In genomic region chr22:49481651-49482399, GRCh38 we compare ENCODE assay signal across 2 cellular contexts.
TF ChIP-seq lines count a peak whose summit lies in the region.

No MANE protein-coding gene starts in this region.

TF ChIP-seq in A549, 52 proteins besides CTCF, POLR2A, EP300 and RAD21 (continued from another document):
- TF ChIP-seq E2F6 (IDR thresholded peaks at IDR 0.05; ENCODE audit: borderline replicate concordance, low read depth) (no peak), RNF2 (IDR thresholded peaks at IDR 0.05; ENCODE audit: borderline replicate concordance, low read depth) (no peak), ZC3H11A (IDR thresholded peaks at IDR 0.05) (no peak), EHMT2 (IDR thresholded peaks at IDR 0.05; ENCODE audit: low read depth) (no peak), TP53 (CRISPR knock-in tag; IDR thresholded peaks at IDR 0.05) (no peak)

TF ChIP-seq in GM23338, 12 proteins besides CTCF, POLR2A, EP300 and RAD21 (continued from another document):
- TF ChIP-seq ETS1 (IDR thresholded peaks at IDR 0.05) (no peak), ZNF462 (CRISPR knock-in tag; IDR thresholded peaks at IDR 0.05) (no peak), STAT1 (IDR thresholded peaks at IDR 0.05; ENCODE audit: unreplicated experiment) (no peak), ZNF331 (CRISPR knock-in tag; IDR thresholded peaks at IDR 0.05; ENCODE audit: low read depth) (no peak), POLR2AphosphoS5 (IDR thresholded peaks at IDR 0.05; ENCODE audit: low read depth) (no peak)
